ENCODE assay signal across 18 cellular contexts in genomic region chr9:126693428-126693931, GRCh38.
DNase-seq lines count a peak whose midpoint lies in the region; ATAC-seq, FAIRE-seq and TF ChIP-seq lines count a peak whose summit lies in the region.
"Had no signal": no experiment of that assay in that cellular context is flagged by ENCODE, and none has a peak within 500 bp of the region (broad histone marks: within the 10 kb centered on the region; RNA-seq: fewer than 3 reads in every experiment).

No MANE protein-coding gene starts in this region.

- no peak overlapping the region for H3K27ac ChIP-seq in H1 (ENCODE audit: low read depth, low read length)
- H3K27ac ChIP-seq: HL-60 had no signal

- 87% methylated on average over 11 of the region's 19 CpGs; no CpG with 5 or more reads in 1 of the 2 experiments for WGBS in H1 (ENCODE audit: extremely low coverage in 1 of 2, insufficient coverage in 1 of 2, insufficient read length in 1 of 2, insufficient replicate concordance in 2 of 2, low coverage in 1 of 2, low lambda C conversion rate in 2 of 2, missing lambda C conversion rate in 1 of 2), 2 experiments

- POLR2A ChIA-PET in H1 (lab: Charles Lee; ENCODE audit: partially characterized antibody) = interaction anchor here (0.8 kb wide), 1 partner anchor 28 kb away, joined by 3 read pairs; no protein-coding TSS in a partner anchor

- no peak overlapping the region for H4K91ac ChIP-seq in H1 (replicated peaks; ENCODE audit: insufficient read length, low read length)

- peak; percentile 1 for DNase-seq in activated T-cell treated with anti-CD3 and anti-CD28 coated beads, Interleukin-2, amount 50 U/mL, for 4 hours
- DNase-seq in activated T-cell treated with anti-CD3 and anti-CD28 coated beads, Interleukin-2, amount 50 U/mL, for 48 hours = no peak
- DNase-seq in H7 (peak; percentile 51), H1 (ENCODE audit: low read depth in 1 of 2, low spot score in 2 of 2) (no peak), posterior vena cava (ENCODE audit: low spot score) (peak; percentile 75), NCI-H146 (lab: John Stamatoyannopoulos, UW) (no peak), middle frontal gyrus (ENCODE audit: extremely low spot score, low spot score) (no peak)
- DNase-seq: HCEC 1CT, NCI-H1436, NCI-H2081, NCI-H510A treated with DMSO at 0.1 percent for 48 hours had no signal

- FAIRE-seq in H1 (lab: Jason Lieb, UNC) = no peak
- FAIRE-seq: A204.1, GM18507, K562 had no signal

- no peak overlapping the region for H3K4ac ChIP-seq in H1 (replicated peaks; ENCODE audit: insufficient read length, low read depth, low read length)

- H2BK20ac ChIP-seq in H1 (ENCODE audit: low read length) = no peak overlapping the region

- intact Hi-C loops in posterior vena cava (cut with DNase I) = no loop called here

- H3K36me3 ChIP-seq in H7 (replicated peaks; ENCODE audit: control insufficient read depth, insufficient read depth, low read length) (no peaks in the 10 kb centered on the region), H1 (ENCODE audit: control insufficient read depth in 2 of 4, insufficient read depth in 4 of 4, low read length in 3 of 4) (no peaks in the 10 kb centered on the region)

- peaks cover 0 to 4% of the 10 kb centered on the region in 2 experiments for H4K20me1 ChIP-seq in H1 (replicated peaks in 1 of 2; ENCODE audit: control insufficient read depth in 1 of 2, insufficient read depth in 2 of 2, low read length in 2 of 2)

- no peak overlapping the region for H2AFZ ChIP-seq in H1 (ENCODE audit: low read length)

- H2BK120ac ChIP-seq in H1 (replicated peaks; ENCODE audit: low read depth, low read length) = no peak overlapping the region

- H3K27me3 ChIP-seq in H7 (ENCODE audit: control insufficient read depth, insufficient read depth, low read length) (no peaks in the 10 kb centered on the region), H1 (replicated peaks in 1 of 4; ENCODE audit: control insufficient read depth in 3 of 4, extremely low read depth in 1 of 4, insufficient read depth in 3 of 4, low read length in 3 of 4) (peaks cover 0 to 3% (median under 1%) of the 10 kb centered on the region in 4 experiments; a peak in 2 of 7 replicates)

- no peak overlapping the region for H2BK5ac ChIP-seq in H1 (ENCODE audit: low read depth, low read length)

- TF ChIP-seq POLR2A in H1 (IDR thresholded peaks at IDR 0.05; ENCODE audit: control extremely low read depth in 1 of 2, low read depth in 2 of 2, low read length in 2 of 2) = no peak

- H4K5ac ChIP-seq in H1 (ENCODE audit: insufficient read length, low read depth, low read length) = no peak overlapping the region

- no peak for TF ChIP-seq CTCF in H1 (IDR thresholded peaks at IDR 0.05; ENCODE audit: control extremely low read depth in 1 of 3, insufficient read depth in 1 of 3, low read depth in 1 of 3, low read length in 3 of 3)

- no peak overlapping the region for H2AK5ac ChIP-seq in H1 (ENCODE audit: low read depth, low read length)

- no peaks in the 10 kb centered on the region for H3K36me3 Mint-ChIP-seq in activated T-cell treated with anti-CD3 and anti-CD28 coated beads, Interleukin-2, amount 50 U/mL, for 4 hours (ENCODE audit: insufficient read depth)

- CTCF ChIA-PET in H1 (lab: Charles Lee; ENCODE audit: partially characterized antibody) = interaction anchor here (1.1 to 3.1 kb wide), 7 partner anchors 10 to 146 kb away, joined by 3 to 47 read pairs (median 5); no protein-coding TSS in a partner anchor

- H3K23ac ChIP-seq in H1 (ENCODE audit: insufficient read length) = no peak overlapping the region

- H3K4me3 Mint-ChIP-seq in activated T-cell treated with anti-CD3 and anti-CD28 coated beads, Interleukin-2, amount 50 U/mL, for 4 hours = no peak overlapping the region

- no peaks in the 10 kb centered on the region for H3K79me1 ChIP-seq in H1 (ENCODE audit: low read depth, low read length)

- H3K4me3 ChIP-seq in H7 (ENCODE audit: insufficient read depth, low read depth, low read length) (no peak overlapping the region), H1 (ENCODE audit: extremely low read depth in 1 of 4, insufficient read depth in 2 of 4, low read depth in 3 of 4, low read length in 4 of 4) (no peak overlapping the region)
- H3K4me3 ChIP-seq: K562 had no signal

- no peaks in the 10 kb centered on the region for H3K79me2 ChIP-seq in H1 (ENCODE audit: control insufficient read depth in 1 of 2, insufficient read depth in 2 of 2, low read length in 2 of 2)

- no peaks in the 10 kb centered on the region for H3K9me3 ChIP-seq in H1 (ENCODE audit: insufficient read depth in 2 of 2, low read depth in 1 of 2, low read length in 1 of 2)
- H3K9me3 ChIP-seq: Caco-2 had no signal

- TF ChIP-seq EP300 in H1 (IDR thresholded peaks at IDR 0.05; ENCODE audit: borderline replicate concordance in 1 of 2, low read depth in 2 of 2, low read length in 2 of 2) = no peak

- ATAC-seq in activated T-cell treated with anti-CD3 and anti-CD28 coated beads, Interleukin-2, amount 50 U/mL, for 4 hours = no peak
- no peak for ATAC-seq in GM18498 (IDR thresholded peaks at IDR 0.05; ENCODE audit: unreplicated experiment)
- ATAC-seq: K562, Panc1 had no signal

- no peak overlapping the region for H3K18ac ChIP-seq in H1 (ENCODE audit: extremely low read depth, low read length)

- no peaks in the 10 kb centered on the region for H3K4me1 Mint-ChIP-seq in activated T-cell treated with anti-CD3 and anti-CD28 coated beads, Interleukin-2, amount 50 U/mL, for 4 hours (ENCODE audit: low read depth)

- peak overlapping the region; percentile 14; the same call in 1 of the 2 replicates for H4K8ac ChIP-seq in H1 (ENCODE audit: extremely low read depth, insufficient read depth, low read length)

- H3K4me1 ChIP-seq in H1 (replicated peaks in 1 of 4; ENCODE audit: control insufficient read depth in 3 of 4, insufficient read depth in 4 of 4, low read length in 3 of 4) = peaks cover 0 to 5% (median 2%) of the 10 kb centered on the region in 4 experiments; a peak in 4 of 7 replicates
- H3K4me1 ChIP-seq: Caco-2 had no signal

- H3K14ac ChIP-seq in H1 (ENCODE audit: insufficient read length) = no peak overlapping the region

- no peak overlapping the region for H2BK15ac ChIP-seq in H1 (ENCODE audit: low read length)

- peaks cover 25% of the 10 kb centered on the region for H3K27me3 Mint-ChIP-seq in activated T-cell treated with anti-CD3 and anti-CD28 coated beads, Interleukin-2, amount 50 U/mL, for 4 hours (ENCODE audit: low read depth)

- H3K4me2 ChIP-seq in H1 (ENCODE audit: insufficient read depth in 1 of 2, low read depth in 2 of 2, low read length in 2 of 2) = no peak overlapping the region

- H3K56ac ChIP-seq in H1 (replicated peaks; ENCODE audit: insufficient read length, low read depth, low read length) = no peak overlapping the region

- no peaks in the 10 kb centered on the region for H3K9me3 Mint-ChIP-seq in activated T-cell treated with anti-CD3 and anti-CD28 coated beads, Interleukin-2, amount 50 U/mL, for 4 hours

- H3K9ac ChIP-seq in H1 (replicated peaks in 1 of 4; ENCODE audit: extremely low read depth in 1 of 4, low read depth in 3 of 4, low read length in 3 of 4) = no peak overlapping the region

- H2BK12ac ChIP-seq in H1 (ENCODE audit: low read depth, low read length) = no peak overlapping the region

- no peak for TF ChIP-seq RAD21 in H1 (IDR thresholded peaks at IDR 0.05 in 1 of 2, conservative IDR thresholded peaks at IDR 0.05 in 1 of 2; ENCODE audit: low read depth in 2 of 2, low read length in 2 of 2)

- no peaks in the 10 kb centered on the region for H3K23me2 ChIP-seq in H1 (ENCODE audit: low read depth, low read length)

TF ChIP-seq in H1, 55 proteins besides CTCF, POLR2A, EP300 and RAD21:
- TF ChIP-seq EGR1 (IDR thresholded peaks at IDR 0.05; ENCODE audit: borderline replicate concordance, low read depth, low read length) = no peak
- no peak for TF ChIP-seq TAF7 (optimal IDR thresholded peaks at IDR 0.05; ENCODE audit: borderline replicate concordance, low read depth, low read length)
- no peak for TF ChIP-seq PHF8 (conservative IDR thresholded peaks at IDR 0.05; ENCODE audit: low read depth, low read length)
- TF ChIP-seq POU5F1 (IDR thresholded peaks at IDR 0.05; ENCODE audit: low read depth, low read length) = no peak
- no peak for TF ChIP-seq SRF (IDR thresholded peaks at IDR 0.05; ENCODE audit: low read depth, low read length)
- no peak for TF ChIP-seq SP1 (IDR thresholded peaks at IDR 0.05; ENCODE audit: low read depth, low read length)
- no peak for TF ChIP-seq KDM1A (IDR thresholded peaks at IDR 0.05; ENCODE audit: borderline replicate concordance, low read length)
- TF ChIP-seq POLR2AphosphoS5 (IDR thresholded peaks at IDR 0.05; ENCODE audit: low read depth, low read length) = no peak
- no peak for TF ChIP-seq CBX5 (IDR thresholded peaks at IDR 0.05; ENCODE audit: low read depth, low read length)
- TF ChIP-seq HDAC6 (IDR thresholded peaks at IDR 0.05; ENCODE audit: low read depth, low read length) = no peak
- no peak for TF ChIP-seq SP2 (IDR thresholded peaks at IDR 0.05; ENCODE audit: low read length)

Comparison
In these comparisons a context has a peak if more than half of its experiments do, and no peak if none do; other contexts are left out.
1. DNase-seq: peak in activated T-cell treated with anti-CD3 and anti-CD28 coated beads, Interleukin-2, amount 50 U/mL, for 4 hours (single experiment), H7 (single experiment) and posterior vena cava (single experiment); none in activated T-cell treated with anti-CD3 and anti-CD28 coated beads, Interleukin-2, amount 50 U/mL, for 48 hours (0 of 2), H1 (0 of 2), NCI-H146 (single experiment) and middle frontal gyrus (single experiment).